24 cellular contexts compared by ENCODE assay signal in genomic region chr2:231807020-231807419, GRCh38.
"Had no signal": no experiment of that assay in that cellular context is flagged by ENCODE, and none has a peak within 500 bp of the region (broad histone marks: within the 10 kb centered on the region; RNA-seq: fewer than 3 reads in every experiment).

No MANE protein-coding gene starts in this region.

- H3K27ac Mint-ChIP-seq: natural killer cell treated with Interleukin-12 subunit alpha and Interleukin-12 subunit beta and Interleukin-15 and Interleukin-18, amount 100 ng/mL, for 72 hours; neural progenitor cell had no signal

- H3K4me1 ChIP-seq: gastroesophageal sphincter, transverse colon had no signal

- H3K9me3 Mint-ChIP-seq: natural killer cell treated with Interleukin-12 subunit alpha and Interleukin-12 subunit beta and Interleukin-15 and Interleukin-18, amount 100 ng/mL, for 72 hours; neural progenitor cell had no signal

- H3K4me1 Mint-ChIP-seq: neural progenitor cell had no signal

- H3K27ac ChIP-seq: dorsolateral prefrontal cortex, gastroesophageal sphincter, left ventricle myocardium inferior, neural progenitor cell, ovary, right atrium auricular region, sigmoid colon, stomach, thoracic aorta, transverse colon had no signal

- H3K4me2 ChIP-seq: neural progenitor cell had no signal

- H3K4me3 Mint-ChIP-seq: natural killer cell treated with Interleukin-12 subunit alpha and Interleukin-12 subunit beta and Interleukin-15 and Interleukin-18, amount 100 ng/mL, for 72 hours; neural progenitor cell had no signal

- H2AFZ ChIP-seq: neural progenitor cell had no signal

- ATAC-seq: gastroesophageal sphincter; left cardiac atrium; natural killer cell treated with Interleukin-12 subunit alpha and Interleukin-12 subunit beta and Interleukin-15 and Interleukin-18, amount 100 ng/mL, for 72 hours had no signal

- H3K4me3 ChIP-seq: dorsolateral prefrontal cortex, gastroesophageal sphincter, left ventricle myocardium inferior, lung, neural progenitor cell, ovary, right atrium auricular region, sigmoid colon, stomach, thoracic aorta, transverse colon had no signal

- H3K27me3 ChIP-seq: dorsolateral prefrontal cortex, gastroesophageal sphincter, neural progenitor cell, ovary, right atrium auricular region, sigmoid colon, stomach, transverse colon had no signal

- H3K27me3 Mint-ChIP-seq: natural killer cell treated with Interleukin-12 subunit alpha and Interleukin-12 subunit beta and Interleukin-15 and Interleukin-18, amount 100 ng/mL, for 72 hours had no signal

- H3K9ac ChIP-seq: neural progenitor cell had no signal

- DNase-seq: cortex of kidney; dorsolateral prefrontal cortex; effector CD8-positive, alpha-beta T cell; glutamatergic neuron; kidney; left cardiac atrium; left ventricle myocardium inferior; mesenchymal stem cell; midbrain; nucleus accumbens; ovary; sigmoid colon; small intestine; stimulated activated CD4-positive, alpha-beta T cell treated with anti-CD3 and anti-CD28 coated beads, Interleukin-12 subunit alpha, Interleukin-12 subunit beta, amount 100 ng/mL, for 4 hours; stimulated activated naive CD4-positive, alpha-beta T cell; stomach; substantia nigra; transverse colon had no signal

- H3K9me3 ChIP-seq: gastroesophageal sphincter, left ventricle myocardium inferior, ovary, right atrium auricular region, sigmoid colon, stomach, thoracic aorta, transverse colon had no signal
